Comparison of ENCODE assay signal across 7 cellular contexts in genomic region chr18:37322497-37323035, GRCh38.
A peak's percentile ranks its signal among the peaks of the same experiment; 100 is the strongest.
DNase-seq lines count a peak whose midpoint lies in the region; ATAC-seq and TF ChIP-seq lines count a peak whose summit lies in the region.

No MANE protein-coding gene starts in this region.

- DNase-seq in Daoy (ENCODE audit: low read depth) (peak; percentile 43), NT2/D1 (ENCODE audit: low read depth, low spot score) (peak; percentile 35), coronary artery (ENCODE audit: low spot score) (no peak), mesenchymal stem cell (peak; percentile 46)
- DNase-seq in effector CD8-positive, alpha-beta T cell (lab: John Stamatoyannopoulos, UW) = no peak

- no peak overlapping the region for H3K27ac ChIP-seq in coronary artery
- H3K27ac ChIP-seq in mesenchymal stem cell (ENCODE audit: low read length, poor library complexity, severe bottlenecking) = no peak overlapping the region

- H2BK12ac ChIP-seq in mesenchymal stem cell (ENCODE audit: low read length in 2 of 2) = no peak overlapping the region

- H2AFZ ChIP-seq in mesenchymal stem cell (ENCODE audit: low read depth, low read length) = no peak overlapping the region

- H3K9ac ChIP-seq in NT2/D1 (ENCODE audit: insufficient read length, low read depth) = no peak overlapping the region
- H3K9ac ChIP-seq in mesenchymal stem cell (ENCODE audit: low read length) = no peak overlapping the region

- H3K4me1 ChIP-seq in NT2/D1 (ENCODE audit: insufficient read depth, insufficient read length) = peaks cover 5% of the 10 kb centered on the region
- peaks cover 2% of the 10 kb centered on the region for H3K4me1 ChIP-seq in mesenchymal stem cell (ENCODE audit: control insufficient read depth, insufficient read depth, low read depth, low read length)

- ATAC-seq in GM18870 (IDR thresholded peaks at IDR 0.05; ENCODE audit: unreplicated experiment) = peak; percentile 52
- ATAC-seq in HG02973 (IDR thresholded peaks at IDR 0.05; ENCODE audit: unreplicated experiment) = peak; percentile 85

- H3K23ac ChIP-seq in mesenchymal stem cell (ENCODE audit: low read length in 2 of 2) = no peak overlapping the region

- H3K4ac ChIP-seq in mesenchymal stem cell (ENCODE audit: low read depth in 1 of 2, low read length in 2 of 2) = no peak overlapping the region

- H2BK5ac ChIP-seq in mesenchymal stem cell (ENCODE audit: low read depth, low read length, poor library complexity, severe bottlenecking) = no peak overlapping the region

- H3K9me3 ChIP-seq in NT2/D1 (ENCODE audit: insufficient read depth, low read length) (no peaks in the 10 kb centered on the region), mesenchymal stem cell (ENCODE audit: control insufficient read depth, low read length) (no peaks in the 10 kb centered on the region)

- no peak overlapping the region for H3K4me3 ChIP-seq in NT2/D1 (ENCODE audit: insufficient read length, low read depth)
- H3K4me3 ChIP-seq in coronary artery = no peak overlapping the region
- no peak overlapping the region for H3K4me3 ChIP-seq in mesenchymal stem cell (ENCODE audit: insufficient read depth in 1 of 2, low read depth in 1 of 2, low read length in 2 of 2)

- H3K14ac ChIP-seq in mesenchymal stem cell (ENCODE audit: low read length in 2 of 2) = no peak overlapping the region

- H2BK15ac ChIP-seq in mesenchymal stem cell (ENCODE audit: low read depth, poor library complexity, severe bottlenecking) = no peak overlapping the region

- no peak overlapping the region for H3K18ac ChIP-seq in mesenchymal stem cell (ENCODE audit: low read depth in 1 of 2, low read length in 2 of 2)

- no peak overlapping the region for H4K91ac ChIP-seq in mesenchymal stem cell (ENCODE audit: low read length)

- TF ChIP-seq CTCF in coronary artery (IDR thresholded peaks at IDR 0.05) = peak; percentile 54

- no peaks in the 10 kb centered on the region for H3K36me3 ChIP-seq in NT2/D1 (ENCODE audit: insufficient read depth, insufficient read length, low read length)
- no peaks in the 10 kb centered on the region for H3K36me3 ChIP-seq in mesenchymal stem cell (ENCODE audit: control insufficient read depth in 1 of 2, insufficient read depth in 2 of 2, low read depth in 1 of 2, low read length in 2 of 2)

- WGBS in mesenchymal stem cell = 39% methylated on average over 11 of the region's 15 CpGs

- H3K79me1 ChIP-seq in mesenchymal stem cell (replicated peaks; ENCODE audit: low read length, poor library complexity, severe bottlenecking) = no peaks in the 10 kb centered on the region

- H2BK120ac ChIP-seq in mesenchymal stem cell (ENCODE audit: low read depth, low read length) = no peak overlapping the region

- no peak overlapping the region for H3K4me2 ChIP-seq in mesenchymal stem cell (ENCODE audit: low read length, poor library complexity, severe bottlenecking)

- H2AK5ac ChIP-seq in mesenchymal stem cell (ENCODE audit: low read length, severe bottlenecking) = no peak overlapping the region

- H3K27me3 ChIP-seq in NT2/D1 (ENCODE audit: insufficient read depth, insufficient read length) = peaks cover 35% of the 10 kb centered on the region
- H3K27me3 ChIP-seq in mesenchymal stem cell (ENCODE audit: control insufficient read depth in 1 of 2, insufficient read depth in 1 of 2, low read length in 2 of 2) = peaks cover 56 to 67% of the 10 kb centered on the region in 2 experiments

- no peak overlapping the region for H4K8ac ChIP-seq in mesenchymal stem cell (ENCODE audit: low read length)

Comparison
In these comparisons a context has a peak if more than half of its experiments do, and no peak if none do; other contexts are left out.
1. DNase-seq: peak in Daoy (single experiment), NT2/D1 (single experiment) and mesenchymal stem cell (single experiment); none in coronary artery (single experiment) and effector CD8-positive, alpha-beta T cell (single experiment).